In genomic region chr14:64705406-64706118, GRCh38 we compare ENCODE assay signal across 8 cellular contexts. TPM values are rescaled to one million over a fixed set of nuclear protein-coding genes. Genes with fewer than 3 reads are reported as not detected.
DNase-seq lines count a peak whose midpoint lies in the region; ATAC-seq, FAIRE-seq and TF ChIP-seq lines count a peak whose summit lies in the region.

No MANE protein-coding gene starts in this region.

- peak overlapping the region; percentile 94 for H3K4me2 ChIP-seq in HepG2 (ENCODE audit: low read depth, low read length)

- peaks cover 63 to 69% (median 66%) of the 10 kb centered on the region in 3 donors for H3K4me1 Mint-ChIP-seq in CD8-positive, alpha-beta memory T cell
- peaks cover 62% of the 10 kb centered on the region for H3K4me1 Mint-ChIP-seq in central memory CD8-positive, alpha-beta T cell

- H3K9me3 ChIP-seq in CD8-positive, alpha-beta memory T cell (ENCODE audit: low read length) = no peaks in the 10 kb centered on the region
- no peaks in the 10 kb centered on the region for H3K9me3 ChIP-seq in HepG2 (ENCODE audit: low read length)

- no peaks in the 10 kb centered on the region for H3K36me3 ChIP-seq in CD8-positive, alpha-beta memory T cell (ENCODE audit: insufficient read depth, low read length)
- peaks cover 0 to 1% of the 10 kb centered on the region in 2 experiments; a peak in 1 of 5 replicates for H3K36me3 ChIP-seq in HepG2 (replicated peaks in 1 of 2; ENCODE audit: control insufficient read depth in 1 of 2, insufficient read depth in 2 of 2, low read length in 2 of 2)

- peak in 1 of 5 donors; percentile 22 for DNase-seq in CD8-positive, alpha-beta memory T cell
- DNase-seq in NCI-H146 (lab: John Stamatoyannopoulos, UW) (peak; percentile 59), HepG2 (ENCODE audit: low spot score) (no peak), substantia nigra (lab: John Stamatoyannopoulos, UW) (peak in 39 of 49 donors; percentile 21 to 75 (median 57)), iPS-NIHi7 (ENCODE audit: extremely low spot score) (no peak), SHP77 treated with DMSO at 0.1 percent for 48 hours (lab: John Stamatoyannopoulos, UW) (no peak)
- DNase-seq in central memory CD8-positive, alpha-beta T cell (ENCODE audit: low spot score in 2 of 2) = no peak
- no peak for DNase-seq in stimulated activated CD4-positive, alpha-beta T cell treated with anti-CD3 and anti-CD28 coated beads, Interleukin-2, amount 100 ng/mL, for 48 hours

- H3K9me3 Mint-ChIP-seq in CD8-positive, alpha-beta memory T cell = no peaks in the 10 kb centered on the region
- H3K9me3 Mint-ChIP-seq in central memory CD8-positive, alpha-beta T cell = no peaks in the 10 kb centered on the region

- BruUV-seq in HepG2 (replicated peaks; lab: Mats Ljungman, UMichigan) = TSS peak; percentile 56

- intact Hi-C loops in HepG2 (cut with micrococcal nuclease; ENCODE audit: unreplicated experiment) = loop anchor here (10.0 kb wide), 1 partner anchor 229 kb away; no protein-coding TSS in a partner anchor

- TF ChIP-seq EP300 in HepG2 (IDR thresholded peaks at IDR 0.05; ENCODE audit: low read depth in 2 of 2, low read length in 2 of 2) (no peak), HepG2 (CRISPR knock-in tag; IDR thresholded peaks at IDR 0.05; ENCODE audit: borderline replicate concordance) (no peak)

- in situ Hi-C loops in HepG2 (cut with HindIII; ENCODE audit: extremely low pct_ligation_motif_present, low pct_unique_long_range_greater_than_20kb) = no loop called here

- peak overlapping the region; percentile 61; the same call in 1 of the 2 replicates for H3K9ac ChIP-seq in HepG2 (ENCODE audit: insufficient read depth, low read depth, low read length)

- peak overlapping the region; percentile 83 to 94 (median 88) for H3K4me3 Mint-ChIP-seq in CD8-positive, alpha-beta memory T cell
- H3K4me3 Mint-ChIP-seq in central memory CD8-positive, alpha-beta T cell = peak overlapping the region; percentile 80

- WGBS in HepG2 (ENCODE audit: low lambda C conversion rate) = 8% methylated on average over 14 of the region's 17 CpGs

- no peak for ATAC-seq in central memory CD8-positive, alpha-beta T cell (replicated peaks; ENCODE audit: extremely low read depth, poor library complexity, severe bottlenecking)
- peak; percentile 2 for ATAC-seq in HepG2

- H3K79me2 ChIP-seq in HepG2 (ENCODE audit: insufficient read depth, low read length) = peaks cover 17% of the 10 kb centered on the region

- TF ChIP-seq RAD21 in HepG2 (CRISPR knock-in tag; IDR thresholded peaks at IDR 0.05) = no peak

- TF ChIP-seq CTCF in HepG2 (CRISPR knock-in tag; IDR thresholded peaks at IDR 0.05) = no peak

- FAIRE-seq in HepG2 (lab: Jason Lieb, UNC) = no peak

- CTCF ChIA-PET in CD8-positive, alpha-beta memory T cell (lab: Charles Lee) = interaction anchor here (1.3 to 3.2 kb wide), 2 partner anchors 10 to 17 kb away, joined by 3 to 10 read pairs; no protein-coding TSS in a partner anchor
- CTCF ChIA-PET in HepG2 (lab: Yijun Ruan, JAX; ENCODE audit: low intra/inter-chr PET ratio, low total read pairs) = no interaction called here

- no peaks in the 10 kb centered on the region for H4K20me1 ChIP-seq in HepG2 (ENCODE audit: insufficient read depth, low read length)

- peaks cover 23% of the 10 kb centered on the region for H3K27me3 ChIP-seq in CD8-positive, alpha-beta memory T cell (ENCODE audit: insufficient read depth, low read length, poor library complexity, severe bottlenecking)
- H3K27me3 ChIP-seq in HepG2 (ENCODE audit: control insufficient read depth in 1 of 2, insufficient read depth in 2 of 2, low read length in 2 of 2) = peaks cover 0 to 24% of the 10 kb centered on the region in 2 experiments; a peak in 4 of 5 replicates

- POLR2A ChIA-PET in CD8-positive, alpha-beta memory T cell (lab: Charles Lee) = no interaction called here
- POLR2A ChIA-PET in HepG2 (lab: Yijun Ruan, JAX) = interaction anchor here (1.3 to 2.6 kb wide), 7 partner anchors 15 to 237 kb away, joined by 3 to 14 read pairs (median 5); partner anchors contain the start of genes GPX2 and ZBTB1

- no peak for TF ChIP-seq POLR2A in HepG2 (IDR thresholded peaks at IDR 0.05; ENCODE audit: insufficient read depth in 1 of 2, low read depth in 2 of 2, low read length in 2 of 2)

- H3K27me3 Mint-ChIP-seq in CD8-positive, alpha-beta memory T cell = peaks cover 28 to 55% of the 10 kb centered on the region in 2 donors
- H3K27me3 Mint-ChIP-seq in central memory CD8-positive, alpha-beta T cell = peaks cover 28% of the 10 kb centered on the region

- H3K4me3 ChIP-seq in CD8-positive, alpha-beta memory T cell (ENCODE audit: low read length) = peak overlapping the region; percentile 54
- H3K4me3 ChIP-seq in HepG2 (replicated peaks in 1 of 3; ENCODE audit: insufficient read depth in 1 of 3, low read depth in 2 of 3, low read length in 3 of 3) = peak overlapping the region; percentile 63 to 79 (median 73)

- peak overlapping the region; percentile 33 for H3K27ac ChIP-seq in CD8-positive, alpha-beta memory T cell (ENCODE audit: low read depth, low read length)
- H3K27ac ChIP-seq in HepG2 (ENCODE audit: extremely low read length, insufficient read depth, low read length) = peak overlapping the region; percentile 70
- H3K27ac ChIP-seq in substantia nigra (ENCODE audit: low read depth, low read length, poor library complexity, severe bottlenecking) = peak overlapping the region; percentile 97

- peak overlapping the region; percentile 38 for H2AFZ ChIP-seq in HepG2 (ENCODE audit: low read length)

- peaks cover 68% of the 10 kb centered on the region for H3K4me1 ChIP-seq in CD8-positive, alpha-beta memory T cell (ENCODE audit: insufficient read depth, low read length)
- H3K4me1 ChIP-seq in HepG2 (ENCODE audit: insufficient read depth, low read length) = peaks cover 60% of the 10 kb centered on the region

- no peaks in the 10 kb centered on the region for H3K36me3 Mint-ChIP-seq in CD8-positive, alpha-beta memory T cell
- H3K36me3 Mint-ChIP-seq in central memory CD8-positive, alpha-beta T cell (ENCODE audit: insufficient read depth) = peaks cover 6% of the 10 kb centered on the region

- peak overlapping the region; percentile 75 to 98 (median 91) for H3K27ac Mint-ChIP-seq in CD8-positive, alpha-beta memory T cell
- peak overlapping the region; percentile 84 for H3K27ac Mint-ChIP-seq in central memory CD8-positive, alpha-beta T cell (ENCODE audit: low read depth)

TF ChIP-seq in HepG2, 621 proteins besides CTCF, POLR2A, EP300 and RAD21 (continues in another document):
- TF ChIP-seq CCDC6 (CRISPR knock-in tag; IDR thresholded peaks at IDR 0.05) = 0 out of 2 replicates have a peak, but pooled peaks have one; percentile 19
- 0 out of 2 replicates have a peak, but pooled peaks have one; percentile 15 for TF ChIP-seq ZNF274 (CRISPR knock-in tag; IDR thresholded peaks at IDR 0.05)
- TF ChIP-seq ZNF687 (CRISPR knock-in tag; IDR thresholded peaks at IDR 0.05) = peak; percentile 60

RNA-seq across cellular contexts. Expression of gene PLEKHG3, which starts 1.3 kb away (rescaled TPM):
- total RNA-seq in CD8-positive, alpha-beta memory T cell = 1 to 10 TPM; 4.9 to 5.0 TPM
- polyA plus RNA-seq in CD8-positive, alpha-beta memory T cell = 61.1 TPM
- total RNA-seq in HepG2 (2016; rRNA removed; fragmentation: Illumina TruSeq; extraction: Trizol) = 9.5 and 9.8 TPM in 2 replicates
- total RNA-seq in HepG2 (2016; cell fraction: cytosol; rRNA removed; fragmentation: Illumina TruSeq; extraction: Trizol; ENCODE audit: low read depth) = 0.61 and 0.88 TPM in 2 replicates
- total RNA-seq in HepG2 (2016; cell fraction: insoluble cytoplasmic fraction; rRNA removed; fragmentation: Illumina TruSeq; extraction: Trizol) = 7.2 and 11.8 TPM in 2 replicates
- 5.6 and 6.4 TPM in 2 replicates for total RNA-seq in HepG2 (2016; cell fraction: membrane; rRNA removed; fragmentation: Illumina TruSeq; extraction: Trizol)
- total RNA-seq in HepG2 (2016; cell fraction: nucleus; rRNA removed; fragmentation: Illumina TruSeq; extraction: Trizol) = 9.3 and 10.4 TPM in 2 replicates
- polyA plus RNA-seq in HepG2 (2011; rRNA removed) = 7.1 and 7.2 TPM in 2 replicates
- 2.7 and 5.6 TPM in 2 replicates for polyA plus RNA-seq in HepG2 (2011; cell fraction: cytosol; rRNA removed)
- polyA plus RNA-seq in HepG2 (2011; cell fraction: nucleus; rRNA removed) = 13.8 and 16.9 TPM in 2 replicates
- 5.4 and 8.7 TPM in 2 replicates for polyA plus RNA-seq in HepG2 (2012)
- polyA plus RNA-seq in HepG2 (2016; cell fraction: cytosol; fragmentation: Illumina TruSeq; extraction: Trizol; ENCODE audit: low read depth) = 0.60 and 0.61 TPM in 2 replicates
- polyA plus RNA-seq in HepG2 (2016; cell fraction: insoluble cytoplasmic fraction; fragmentation: Illumina TruSeq; extraction: Trizol; ENCODE audit: low read depth) = 6.0 and 8.8 TPM in 2 replicates
- polyA plus RNA-seq in HepG2 (2016; cell fraction: membrane; fragmentation: Illumina TruSeq; extraction: Trizol; ENCODE audit: low read depth) = 2.1 and 2.2 TPM in 2 replicates
- 28.5 and 30.1 TPM in 2 replicates for polyA plus RNA-seq in HepG2 (2016; cell fraction: nucleus; fragmentation: Illumina TruSeq; extraction: Trizol; ENCODE audit: insufficient read depth, low read depth)
- 9.5 and 51.9 TPM in 2 replicates for polyA minus RNA-seq in HepG2 (2011; rRNA and poly(A)+ RNA removed; ENCODE audit: low replicate concordance)
- polyA minus RNA-seq in HepG2 (2011; cell fraction: cytosol; rRNA and poly(A)+ RNA removed) = 4.6 and 5.4 TPM in 2 replicates
- 5.1 and 12.0 TPM in 2 replicates for polyA minus RNA-seq in HepG2 (2011; cell fraction: nucleus; rRNA and poly(A)+ RNA removed)

Comparison
In these comparisons a context has a peak if more than half of its experiments do, and no peak if none do; other contexts are left out.
1. DNase-seq: peak in NCI-H146 (single experiment) and substantia nigra (39 of 49); none in central memory CD8-positive, alpha-beta T cell (0 of 2), HepG2 (single experiment), iPS-NIHi7 (single experiment), SHP77 treated with DMSO at 0.1 percent for 48 hours (single experiment) and stimulated activated CD4-positive, alpha-beta T cell treated with anti-CD3 and anti-CD28 coated beads, Interleukin-2, amount 100 ng/mL, for 48 hours (0 of 2).
2. H3K27ac ChIP-seq: peak in every context shown above with its lines; median percentile 97 in substantia nigra; 70 in HepG2; 33 in CD8-positive, alpha-beta memory T cell.